ENCODE assay signal across 8 cellular contexts in genomic region chr22:29306175-29306829, GRCh38. TPM values are rescaled to one million over a fixed set of nuclear protein-coding genes. Genes with fewer than 3 reads are reported as not detected.
DNase-seq lines count a peak whose midpoint lies in the region; ATAC-seq and TF ChIP-seq lines count a peak whose summit lies in the region.

Gene GAS2L1 (plus strand): TSS chr22:29306650. CDS start chr22:29308106, 1,456 bp downstream.

- H3K9me3 ChIP-seq in right lobe of liver: no peaks in the 10 kb centered on the region

- TF ChIP-seq POLR2A in right lobe of liver (IDR thresholded peaks at IDR 0.05): no peak

- TF ChIP-seq CTCF in WI38 (IDR thresholded peaks at IDR 0.05; ENCODE audit: low read depth, low read length): peak; percentile 49; the same call in 1 of the 2 replicates
- TF ChIP-seq CTCF in right lobe of liver (IDR thresholded peaks at IDR 0.05): peak; percentile 73 to 79 (median 76)

- peak within 1 kb of the TSS; percentile 50 to 81 (median 66) for H3K27ac ChIP-seq in right lobe of liver

- H3K27ac Mint-ChIP-seq in activated CD4-positive, alpha-beta T cell treated with anti-CD3 and anti-CD28 coated beads, Interleukin-2, amount 10 ng/mL, durations not matched to agents 24 days and 14 days: peak within 1 kb of the TSS; percentile 58
- peak within 1 kb of the TSS in 1 of 2 donors; percentile 38 for H3K27ac Mint-ChIP-seq in effector memory CD8-positive, alpha-beta T cell
- H3K27ac Mint-ChIP-seq in stimulated activated effector memory CD8-positive, alpha-beta T cell treated with anti-CD3 and anti-CD28 coated beads, Interleukin-12 subunit alpha, Interleukin-12 subunit beta, amount 100 ng/mL, for 72 hours: no peak within 1 kb of the TSS

- 0% methylated on average over 6 of the region's 40 CpGs for WGBS in right lobe of liver (ENCODE audit: insufficient coverage, low coverage, low lambda C conversion rate, missing lambda C conversion rate)

- no peaks in the 10 kb centered on the region for H3K9me3 Mint-ChIP-seq in activated CD4-positive, alpha-beta T cell treated with anti-CD3 and anti-CD28 coated beads, Interleukin-2, amount 10 ng/mL, durations not matched to agents 24 days and 14 days
- no peaks in the 10 kb centered on the region for H3K9me3 Mint-ChIP-seq in effector memory CD8-positive, alpha-beta T cell
- no peaks in the 10 kb centered on the region for H3K9me3 Mint-ChIP-seq in stimulated activated effector memory CD8-positive, alpha-beta T cell treated with anti-CD3 and anti-CD28 coated beads, Interleukin-12 subunit alpha, Interleukin-12 subunit beta, amount 100 ng/mL, for 72 hours

- H3K4me1 Mint-ChIP-seq in activated CD4-positive, alpha-beta T cell treated with anti-CD3 and anti-CD28 coated beads, Interleukin-2, amount 10 ng/mL, durations not matched to agents 24 days and 14 days: peaks cover 5% of the 10 kb centered on the region
- H3K4me1 Mint-ChIP-seq in effector memory CD8-positive, alpha-beta T cell (ENCODE audit: low read depth in 2 of 2): peaks cover 16 to 26% of the 10 kb centered on the region in 2 donors
- H3K4me1 Mint-ChIP-seq in stimulated activated effector memory CD8-positive, alpha-beta T cell treated with anti-CD3 and anti-CD28 coated beads, Interleukin-12 subunit alpha, Interleukin-12 subunit beta, amount 100 ng/mL, for 72 hours: peaks cover 33% of the 10 kb centered on the region

- H3K27me3 ChIP-seq in right lobe of liver: no peaks in the 10 kb centered on the region

- H3K27me3 Mint-ChIP-seq in activated CD4-positive, alpha-beta T cell treated with anti-CD3 and anti-CD28 coated beads, Interleukin-2, amount 10 ng/mL, durations not matched to agents 24 days and 14 days: peaks cover 10% of the 10 kb centered on the region
- H3K27me3 Mint-ChIP-seq in effector memory CD8-positive, alpha-beta T cell: peaks cover 19 to 21% of the 10 kb centered on the region in 2 donors

- peak; percentile 53 for ATAC-seq in effector memory CD8-positive, alpha-beta T cell (replicated peaks)
- peak; percentile 67 to 74 (median 69) for ATAC-seq in right lobe of liver
- peak; percentile 57 for ATAC-seq in stimulated activated effector memory CD8-positive, alpha-beta T cell treated with anti-CD3 and anti-CD28 coated beads, Interleukin-12 subunit alpha, Interleukin-12 subunit beta, amount 100 ng/mL, for 72 hours
- ATAC-seq in GM18519 (IDR thresholded peaks at IDR 0.05; ENCODE audit: low FRiP score, unreplicated experiment): no peak

- peak within 1 kb of the TSS; percentile 83 for H3K4me3 Mint-ChIP-seq in activated CD4-positive, alpha-beta T cell treated with anti-CD3 and anti-CD28 coated beads, Interleukin-2, amount 10 ng/mL, durations not matched to agents 24 days and 14 days
- H3K4me3 Mint-ChIP-seq in effector memory CD8-positive, alpha-beta T cell: peak within 1 kb of the TSS; percentile 83 to 86
- H3K4me3 Mint-ChIP-seq in stimulated activated effector memory CD8-positive, alpha-beta T cell treated with anti-CD3 and anti-CD28 coated beads, Interleukin-12 subunit alpha, Interleukin-12 subunit beta, amount 100 ng/mL, for 72 hours: peak within 1 kb of the TSS; percentile 75

- H3K4me3 ChIP-seq in WI38 (ENCODE audit: low read depth, low read length): peak within 1 kb of the TSS; percentile 68
- peak within 1 kb of the TSS; percentile 87 to 94 (median 89) for H3K4me3 ChIP-seq in right lobe of liver

- peaks cover 2 to 24% (median 10%) of the 10 kb centered on the region in 4 donors for H3K4me1 ChIP-seq in right lobe of liver

- intact Hi-C loops in activated CD4-positive, alpha-beta T cell treated with anti-CD3 and anti-CD28 coated beads, Interleukin-2, amount 10 ng/mL, durations not matched to agents 24 days and 14 days (cut with micrococcal nuclease): loop anchor here (2.0 kb wide), 1 partner anchor 38 kb away; the partner anchor contains the start of gene EWSR1
- intact Hi-C loops in right lobe of liver (cut with DNase I): loop anchor here in 1 of 2 donors (10.0 kb wide), 1 partner anchor 48 kb away; no protein-coding TSS in a partner anchor

- H3K36me3 Mint-ChIP-seq in activated CD4-positive, alpha-beta T cell treated with anti-CD3 and anti-CD28 coated beads, Interleukin-2, amount 10 ng/mL, durations not matched to agents 24 days and 14 days (ENCODE audit: low read depth): peaks cover 2% of the 10 kb centered on the region
- H3K36me3 Mint-ChIP-seq in effector memory CD8-positive, alpha-beta T cell (ENCODE audit: insufficient read depth): peaks cover 15% of the 10 kb centered on the region
- peaks cover 7% of the 10 kb centered on the region for H3K36me3 Mint-ChIP-seq in stimulated activated effector memory CD8-positive, alpha-beta T cell treated with anti-CD3 and anti-CD28 coated beads, Interleukin-12 subunit alpha, Interleukin-12 subunit beta, amount 100 ng/mL, for 72 hours

- no peaks in the 10 kb centered on the region for H3K36me3 ChIP-seq in right lobe of liver

- DNase-seq in activated CD4-positive, alpha-beta T cell treated with anti-CD3 and anti-CD28 coated beads, Interleukin-2, amount 10 ng/mL, durations not matched to agents 24 days and 14 days: peak; percentile 87
- DNase-seq in activated CD4-positive, alpha-beta T cell treated with anti-CD3 and anti-CD28 coated beads, Interleukin-2, amount 50 U/mL, for 4 hours: no peak
- peak; percentile 47 for DNase-seq in NCI-H1694 (lab: John Stamatoyannopoulos, UW)
- DNase-seq in effector memory CD8-positive, alpha-beta T cell: peak in 2 of 3 experiments; percentile 26 to 38
- peak; percentile 89 for DNase-seq in right lobe of liver
- peak in 1 of 2 donors; percentile 74 for DNase-seq in stimulated activated effector memory CD8-positive, alpha-beta T cell treated with anti-CD3 and anti-CD28 coated beads, Interleukin-12 subunit alpha, Interleukin-12 subunit beta, amount 100 ng/mL, for 72 hours (ENCODE audit: low spot score in 2 of 2)

RNA-seq across cellular contexts. Expression of gene GAS2L1, which starts in this region (rescaled TPM):
- total RNA-seq in activated CD4-positive, alpha-beta T cell treated with anti-CD3 and anti-CD28 coated beads, Interleukin-2, amount 10 ng/mL, durations not matched to agents 24 days and 14 days: 1.5 and 2.6 TPM in 2 replicates
- 10 to 100 TPM in 4 of 6 experiments, 1 to 10 TPM in 2; 8.9 to 15.8 (median 11.5) TPM for total RNA-seq in right lobe of liver

Comparison
In these comparisons a context has a peak if more than half of its experiments do, and no peak if none do; other contexts are left out.
1. DNase-seq: peak in activated CD4-positive, alpha-beta T cell treated with anti-CD3 and anti-CD28 coated beads, Interleukin-2, amount 10 ng/mL, durations not matched to agents 24 days and 14 days (single experiment), NCI-H1694 (single experiment), effector memory CD8-positive, alpha-beta T cell (2 of 3) and right lobe of liver (3 of 3); none in activated CD4-positive, alpha-beta T cell treated with anti-CD3 and anti-CD28 coated beads, Interleukin-2, amount 50 U/mL, for 4 hours (0 of 2).
2. Peak in every context shown above with its lines, with median percentiles within 50 percentile points of each other: H3K4me3 Mint-ChIP-seq.